30 cellular contexts compared by ENCODE assay signal in genomic region chr15:92584105-92584504, GRCh38.
"Had no signal": no experiment of that assay in that cellular context is flagged by ENCODE, and none has a peak within 500 bp of the region (broad histone marks: within the 10 kb centered on the region; RNA-seq: fewer than 3 reads in every experiment).

No MANE protein-coding gene starts in this region.

- H3K4me1 Mint-ChIP-seq: activated B cell treated with CpG ODN at 0.5 μM for 24 hours; activated CD8-positive, alpha-beta memory T cell treated with anti-CD3 and anti-CD28 coated beads, Interleukin-2, amount 10 ng/mL, durations not matched to agents 7 days and 5 days; activated naive CD4-positive, alpha-beta T cell treated with anti-CD3 and anti-CD28 coated beads, Interleukin-2, amount 50 U/mL, for 24 hours; activated naive CD8-positive, alpha-beta T cell treated with anti-CD3 and anti-CD28 coated beads for 36 hours; activated naive CD8-positive, alpha-beta T cell treated with anti-CD3 and anti-CD28 coated beads, Interleukin-2, amount 50 U/mL, for 24 hours had no signal

- H3K27ac Mint-ChIP-seq: activated B cell treated with CpG ODN at 0.5 μM for 24 hours; activated CD4-positive, alpha-beta memory T cell treated with anti-CD3 and anti-CD28 coated beads for 36 hours; activated CD8-positive, alpha-beta memory T cell treated with anti-CD3 and anti-CD28 coated beads, Interleukin-2, amount 10 ng/mL, durations not matched to agents 7 days and 5 days; activated CD8-positive, alpha-beta T cell treated with anti-CD3 and anti-CD28 coated beads, Interleukin-2, amount 10 ng/mL, durations not matched to agents 7 days and 5 days; activated naive CD4-positive, alpha-beta T cell treated with anti-CD3 and anti-CD28 coated beads for 36 hours; activated naive CD4-positive, alpha-beta T cell treated with anti-CD3 and anti-CD28 coated beads, Interleukin-2, amount 50 U/mL, for 24 hours; activated naive CD8-positive, alpha-beta T cell treated with anti-CD3 and anti-CD28 coated beads for 36 hours; activated naive CD8-positive, alpha-beta T cell treated with anti-CD3 and anti-CD28 coated beads, Interleukin-2, amount 50 U/mL, for 24 hours; activated T-helper 1 cell treated with anti-CD3 and anti-CD28 coated beads, Interleukin-12 subunit alpha, Interleukin-12 subunit beta, Interleukin-2, Interleukin-4 antibody, amounts not matched to agents 30 ng/mL and 10 ng/mL and 1 ng/mL, durations not matched to agents 14 hours and 24 hours and 36 hours; activated T-helper 2 cell treated with anti-CD3 and anti-CD28 coated beads, Interferon-gamma antibody, Interleukin-2, Interleukin-4, amounts not matched to agents 10 μg/mL and 5 μg/mL and 100 μg/mL, durations not matched to agents 14 hours and 24 hours and 36 hours; brain; T-helper 17 cell; T-helper 2 cell treated with Interferon-gamma antibody and Interleukin-4, amounts not matched to agents 5 μg/mL and 100 μg/mL, for 36 hours had no signal

- H3K9me3 ChIP-seq: ascending aorta, colonic mucosa, esophagus squamous epithelium, heart right ventricle had no signal

- H3K27me3 ChIP-seq: ascending aorta, colonic mucosa had no signal

- ATAC-seq: activated CD4-positive, CD25-positive, alpha-beta regulatory T cell treated with anti-CD3 and anti-CD28 coated beads, Interleukin-2, amount 50 U/mL, for 24 hours; activated CD8-positive, alpha-beta memory T cell treated with anti-CD3 and anti-CD28 coated beads, Interleukin-2, amount 10 ng/mL, durations not matched to agents 7 days and 5 days; activated CD8-positive, alpha-beta T cell treated with anti-CD3 and anti-CD28 coated beads, Interleukin-2, amount 10 ng/mL, durations not matched to agents 7 days and 5 days; activated naive CD8-positive, alpha-beta T cell treated with anti-CD3 and anti-CD28 coated beads, Interleukin-2, amount 50 U/mL, for 24 hours; T-helper 17 cell had no signal

- H3K4me3 ChIP-seq: ascending aorta, colonic mucosa, esophagus squamous epithelium, heart right ventricle had no signal

- H3K4me3 Mint-ChIP-seq: activated B cell treated with CpG ODN at 0.5 μM for 24 hours; activated CD4-positive, alpha-beta memory T cell treated with anti-CD3 and anti-CD28 coated beads for 36 hours; activated CD8-positive, alpha-beta memory T cell treated with anti-CD3 and anti-CD28 coated beads, Interleukin-2, amount 10 ng/mL, durations not matched to agents 7 days and 5 days; activated CD8-positive, alpha-beta T cell treated with anti-CD3 and anti-CD28 coated beads, Interleukin-2, amount 10 ng/mL, durations not matched to agents 7 days and 5 days; activated naive CD4-positive, alpha-beta T cell treated with anti-CD3 and anti-CD28 coated beads for 36 hours; activated naive CD4-positive, alpha-beta T cell treated with anti-CD3 and anti-CD28 coated beads, Interleukin-2, amount 50 U/mL, for 24 hours; activated naive CD8-positive, alpha-beta T cell treated with anti-CD3 and anti-CD28 coated beads for 36 hours; activated naive CD8-positive, alpha-beta T cell treated with anti-CD3 and anti-CD28 coated beads, Interleukin-2, amount 50 U/mL, for 24 hours; activated T-helper 1 cell treated with anti-CD3 and anti-CD28 coated beads, Interleukin-12 subunit alpha, Interleukin-12 subunit beta, Interleukin-2, Interleukin-4 antibody, amounts not matched to agents 30 ng/mL and 10 ng/mL and 1 ng/mL, durations not matched to agents 14 hours and 24 hours and 36 hours; brain; T-helper 17 cell; T-helper 2 cell treated with Interferon-gamma antibody and Interleukin-4, amounts not matched to agents 5 μg/mL and 100 μg/mL, for 36 hours had no signal

- H3K36me3 Mint-ChIP-seq: activated CD4-positive, alpha-beta memory T cell treated with anti-CD3 and anti-CD28 coated beads for 36 hours; activated CD8-positive, alpha-beta memory T cell treated with anti-CD3 and anti-CD28 coated beads, Interleukin-2, amount 10 ng/mL, durations not matched to agents 7 days and 5 days; activated naive CD4-positive, alpha-beta T cell treated with anti-CD3 and anti-CD28 coated beads, Interleukin-2, amount 50 U/mL, for 24 hours; activated naive CD8-positive, alpha-beta T cell treated with anti-CD3 and anti-CD28 coated beads for 36 hours; brain had no signal

- H3K36me3 ChIP-seq: ascending aorta, colonic mucosa, esophagus squamous epithelium, heart right ventricle, WERI-Rb-1 had no signal

- DNase-seq: activated B cell treated with CpG ODN at 0.5 μM for 24 hours; activated CD4-positive, alpha-beta memory T cell treated with anti-CD3 and anti-CD28 coated beads for 36 hours; activated CD4-positive, alpha-beta T cell treated with anti-CD3 and anti-CD28 coated beads for 48 hours; activated CD8-positive, alpha-beta memory T cell treated with anti-CD3 and anti-CD28 coated beads, Interleukin-2, amount 10 ng/mL, durations not matched to agents 7 days and 5 days; activated CD8-positive, alpha-beta memory T cell treated with anti-CD3 and anti-CD28 coated beads, Interleukin-2, amount 50 U/mL, for 4 hours; activated CD8-positive, alpha-beta T cell treated with anti-CD3 and anti-CD28 coated beads, Interleukin-2, amount 10 ng/mL, durations not matched to agents 7 days and 5 days; activated effector memory CD4-positive, alpha-beta T cell treated with anti-CD3 and anti-CD28 coated beads, Interleukin-2, amount 50 U/mL, for 16 hours; activated naive CD4-positive, alpha-beta T cell treated with anti-CD3 and anti-CD28 coated beads for 36 hours; activated naive CD8-positive, alpha-beta T cell treated with anti-CD3 and anti-CD28 coated beads for 36 hours; activated naive CD8-positive, alpha-beta T cell treated with anti-CD3 and anti-CD28 coated beads, Interleukin-2, amount 50 U/mL, for 24 hours; activated T-cell treated with anti-CD3 and anti-CD28 coated beads, Interleukin-2, amount 50 U/mL, for 1 hour; activated T-cell treated with anti-CD3 and anti-CD28 coated beads, Interleukin-2, amount 50 U/mL, for 48 hours; caudate nucleus; colonic mucosa; effector CD8-positive, alpha-beta T cell; esophagus squamous epithelium; foreskin fibroblast; heart right ventricle; T-helper 1 cell; T-helper 17 cell; T1000; WERI-Rb-1 had no signal

- H3K27ac ChIP-seq: ascending aorta, colonic mucosa, epithelial cell of prostate, esophagus squamous epithelium, heart right ventricle, WERI-Rb-1 had no signal

- H3K9me3 Mint-ChIP-seq: activated B cell treated with CpG ODN at 0.5 μM for 24 hours; activated CD4-positive, alpha-beta memory T cell treated with anti-CD3 and anti-CD28 coated beads for 36 hours; activated naive CD4-positive, alpha-beta T cell treated with anti-CD3 and anti-CD28 coated beads for 36 hours; activated naive CD4-positive, alpha-beta T cell treated with anti-CD3 and anti-CD28 coated beads, Interleukin-2, amount 50 U/mL, for 24 hours; activated naive CD8-positive, alpha-beta T cell treated with anti-CD3 and anti-CD28 coated beads for 36 hours; activated naive CD8-positive, alpha-beta T cell treated with anti-CD3 and anti-CD28 coated beads, Interleukin-2, amount 50 U/mL, for 24 hours; activated T-helper 1 cell treated with anti-CD3 and anti-CD28 coated beads, Interleukin-12 subunit alpha, Interleukin-12 subunit beta, Interleukin-2, Interleukin-4 antibody, amounts not matched to agents 30 ng/mL and 10 ng/mL and 1 ng/mL, durations not matched to agents 14 hours and 24 hours and 36 hours; activated T-helper 2 cell treated with anti-CD3 and anti-CD28 coated beads, Interferon-gamma antibody, Interleukin-2, Interleukin-4, amounts not matched to agents 10 μg/mL and 5 μg/mL and 100 μg/mL, durations not matched to agents 14 hours and 24 hours and 36 hours; brain; T-helper 2 cell treated with Interferon-gamma antibody and Interleukin-4, amounts not matched to agents 5 μg/mL and 100 μg/mL, for 36 hours had no signal

- H3K4me1 ChIP-seq: ascending aorta, colonic mucosa, esophagus squamous epithelium had no signal
